In genomic region chr1:79885101-79885500, GRCh38 we compare ENCODE assay signal across 29 cellular contexts.
"Had no signal": no experiment of that assay in that cellular context is flagged by ENCODE, and none has a peak within 500 bp of the region (broad histone marks: within the 10 kb centered on the region; RNA-seq: fewer than 3 reads in every experiment).

No MANE protein-coding gene starts in this region.

- H3K9me3 ChIP-seq: colonic mucosa, esophagus muscularis mucosa, gastrocnemius medialis, gastroesophageal sphincter had no signal

- H3K27ac ChIP-seq: colonic mucosa, coronary artery, dorsolateral prefrontal cortex, epithelial cell of prostate, esophagus muscularis mucosa, esophagus squamous epithelium, gastrocnemius medialis, gastroesophageal sphincter, heart left ventricle, heart right ventricle, hepatocyte had no signal

- DNase-seq: colonic mucosa; cortex of kidney; dermis blood vessel endothelial cell; dorsolateral prefrontal cortex; effector CD4-positive, alpha-beta T cell; effector CD8-positive, alpha-beta T cell; effector memory CD4-positive, alpha-beta T cell; effector memory CD8-positive, alpha-beta T cell; endodermal cell; erythroblast; esophagus squamous epithelium; foreskin fibroblast; foreskin melanocyte; gastrocnemius medialis; glutamatergic neuron; head of caudate nucleus; heart left ventricle; heart right ventricle had no signal

- FAIRE-seq: colon, endometrium, endothelial cell of umbilical vein, frontal cortex had no signal

- H3K27me3 Mint-ChIP-seq: dendritic cell treated with granulocyte-macrophage colony-stimulating factor and Interleukin-4, amounts not matched to agents 40 ng/mL and 50 ng/mL, for 4 days; effector memory CD8-positive, alpha-beta T cell had no signal

- H3K79me2 ChIP-seq: hepatocyte had no signal

- ATAC-seq: effector memory CD8-positive, alpha-beta T cell; esophagus mucosa; gastrocnemius medialis; gastroesophageal sphincter; heart left ventricle; heart right ventricle had no signal

- H2AFZ ChIP-seq: hepatocyte had no signal

- H3K4me3 Mint-ChIP-seq: dendritic cell treated with granulocyte-macrophage colony-stimulating factor and Interleukin-4, amounts not matched to agents 40 ng/mL and 50 ng/mL, for 4 days; effector memory CD8-positive, alpha-beta T cell; endodermal cell had no signal

- H3K4me1 ChIP-seq: colonic mucosa, esophagus muscularis mucosa, esophagus squamous epithelium, gastrocnemius medialis, gastroesophageal sphincter, heart left ventricle had no signal

- H3K4me3 ChIP-seq: colonic mucosa, coronary artery, dorsolateral prefrontal cortex, esophagus muscularis mucosa, esophagus squamous epithelium, gastrocnemius medialis, gastroesophageal sphincter, heart left ventricle, heart right ventricle, hepatocyte had no signal

- H3K36me3 ChIP-seq: colonic mucosa, esophagus muscularis mucosa, esophagus squamous epithelium, gastrocnemius medialis, gastroesophageal sphincter, heart left ventricle, heart right ventricle had no signal

- H3K27me3 ChIP-seq: colonic mucosa, dorsolateral prefrontal cortex, esophagus muscularis mucosa, esophagus squamous epithelium, gastrocnemius medialis, gastroesophageal sphincter, heart left ventricle, heart right ventricle, hepatocyte had no signal

- H3K4me1 Mint-ChIP-seq: endodermal cell had no signal

- H3K4me2 ChIP-seq: hepatocyte had no signal

- H3K27ac Mint-ChIP-seq: dendritic cell treated with granulocyte-macrophage colony-stimulating factor and Interleukin-4, amounts not matched to agents 40 ng/mL and 50 ng/mL, for 4 days; effector memory CD8-positive, alpha-beta T cell; endodermal cell had no signal
